ENCODE assay signal across 15 cellular contexts in genomic region chr4:2671267-2671895, GRCh38.
A peak's percentile ranks its signal among the peaks of the same experiment; 100 is the strongest.
DNase-seq lines count a peak whose midpoint lies in the region; ATAC-seq and FAIRE-seq lines count a peak whose summit lies in the region.
"Had no signal": no experiment of that assay in that cellular context is flagged by ENCODE, and none has a peak within 500 bp of the region (broad histone marks: within the 10 kb centered on the region; RNA-seq: fewer than 3 reads in every experiment).

No MANE protein-coding gene starts in this region.

- peak overlapping the region; percentile 34 for H3K27ac Mint-ChIP-seq in activated naive CD8-positive, alpha-beta T cell
- no peak overlapping the region for H3K27ac Mint-ChIP-seq in activated naive CD8-positive, alpha-beta T cell treated with anti-CD3 and anti-CD28 coated beads, Interleukin-2, amount 50 U/mL, for 24 hours
- H3K27ac Mint-ChIP-seq in T-helper 17 cell = peak overlapping the region; percentile 80

- H3K36me3 Mint-ChIP-seq in activated naive CD8-positive, alpha-beta T cell = peaks cover 14% of the 10 kb centered on the region
- H3K36me3 Mint-ChIP-seq in activated naive CD8-positive, alpha-beta T cell treated with anti-CD3 and anti-CD28 coated beads, Interleukin-2, amount 50 U/mL, for 24 hours (ENCODE audit: low read depth) = peaks cover 51% of the 10 kb centered on the region
- H3K36me3 Mint-ChIP-seq in T-helper 17 cell (ENCODE audit: low read depth) = peaks cover 19% of the 10 kb centered on the region

- H3K9me3 Mint-ChIP-seq in activated naive CD8-positive, alpha-beta T cell (ENCODE audit: low read depth) = no peaks in the 10 kb centered on the region
- no peaks in the 10 kb centered on the region for H3K9me3 Mint-ChIP-seq in activated naive CD8-positive, alpha-beta T cell treated with anti-CD3 and anti-CD28 coated beads, Interleukin-2, amount 50 U/mL, for 24 hours

- no peak overlapping the region for H3K4me3 Mint-ChIP-seq in activated naive CD8-positive, alpha-beta T cell
- H3K4me3 Mint-ChIP-seq in activated naive CD8-positive, alpha-beta T cell treated with anti-CD3 and anti-CD28 coated beads, Interleukin-2, amount 50 U/mL, for 24 hours = no peak overlapping the region
- H3K4me3 Mint-ChIP-seq in T-helper 17 cell = no peak overlapping the region

- H3K4me1 Mint-ChIP-seq in activated naive CD8-positive, alpha-beta T cell (ENCODE audit: low read depth) = peaks cover 17% of the 10 kb centered on the region
- H3K4me1 Mint-ChIP-seq in activated naive CD8-positive, alpha-beta T cell treated with anti-CD3 and anti-CD28 coated beads, Interleukin-2, amount 50 U/mL, for 24 hours = peaks cover 23% of the 10 kb centered on the region
- peaks cover 33% of the 10 kb centered on the region for H3K4me1 Mint-ChIP-seq in T-helper 17 cell

- no peak for ATAC-seq in activated naive CD8-positive, alpha-beta T cell treated with anti-CD3 and anti-CD28 coated beads, Interleukin-2, amount 50 U/mL, for 24 hours
- ATAC-seq in T-helper 17 cell (no peak), HG02642 (IDR thresholded peaks at IDR 0.05; ENCODE audit: poor library complexity, unreplicated experiment) (no peak), HG02870 (IDR thresholded peaks at IDR 0.05; ENCODE audit: unreplicated experiment) (no peak)
- ATAC-seq: HepG2 had no signal

- no peaks in the 10 kb centered on the region for H3K27me3 Mint-ChIP-seq in activated naive CD8-positive, alpha-beta T cell
- H3K27me3 Mint-ChIP-seq in activated naive CD8-positive, alpha-beta T cell treated with anti-CD3 and anti-CD28 coated beads, Interleukin-2, amount 50 U/mL, for 24 hours = no peaks in the 10 kb centered on the region
- no peaks in the 10 kb centered on the region for H3K27me3 Mint-ChIP-seq in T-helper 17 cell

- no peak for FAIRE-seq in HTR-8/SVneo (lab: Jason Lieb, UNC)
- FAIRE-seq: HepG2, RCC 7860 had no signal

- DNase-seq in activated naive CD8-positive, alpha-beta T cell treated with anti-CD3 and anti-CD28 coated beads, Interleukin-2, amount 50 U/mL, for 24 hours = no peak
- DNase-seq in T-helper 17 cell (no peak), left kidney (ENCODE audit: low read depth, low spot score) (peak; percentile 85), inferior parietal cortex (ENCODE audit: extremely low spot score) (no peak), HTR-8/SVneo (ENCODE audit: insufficient read length, low spot score) (no peak)
- DNase-seq: activated T-cell treated with anti-CD3 and anti-CD28 coated beads, Interleukin-2, amount 50 U/mL, for 1 hour; brain microvascular endothelial cell; NCI-H2171 treated with DMSO at 0.1 percent for 48 hours had no signal

- H3K9me3 ChIP-seq in T-helper 17 cell (ENCODE audit: control insufficient read depth, low read length, poor library complexity, severe bottlenecking) = no peaks in the 10 kb centered on the region
- H3K9me3 ChIP-seq: esophagus muscularis mucosa, thoracic aorta had no signal
